ENCODE assay signal across 1 cellular context in the genomic region with DNA sequence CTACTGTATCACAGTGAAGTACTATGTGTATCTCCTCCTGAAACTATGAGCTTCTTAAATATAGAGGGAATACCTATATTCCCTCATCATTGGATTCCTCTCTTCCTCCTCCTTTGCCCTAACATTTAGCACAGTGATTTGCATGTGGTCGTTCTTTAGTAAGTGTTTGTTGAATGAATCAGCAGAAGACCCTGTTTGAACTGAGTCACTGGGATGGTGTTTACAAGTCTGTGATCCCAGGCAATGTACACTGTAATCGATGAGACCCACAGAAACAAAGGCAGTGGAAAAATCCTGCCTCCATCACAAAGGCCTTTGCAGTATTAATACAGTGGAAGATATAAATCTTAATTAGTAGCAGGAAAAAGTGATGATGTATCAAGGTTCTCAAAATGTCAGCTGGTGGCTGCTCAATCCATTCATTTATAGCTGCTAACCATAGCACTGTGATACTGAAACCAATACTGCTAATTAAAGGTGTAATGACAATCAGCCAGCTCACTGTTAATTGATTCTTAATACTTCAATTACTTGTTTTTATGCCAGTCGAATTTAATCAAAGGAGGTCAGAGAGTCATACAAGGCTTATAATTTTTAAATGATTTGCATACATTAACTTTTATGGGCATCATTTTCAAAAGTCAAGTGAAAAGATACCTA.
TF ChIP-seq lines count a peak whose summit lies in the region.

No MANE protein-coding gene starts in this region.

TF ChIP-seq in K562, 482 proteins besides CTCF, POLR2A, EP300 and RAD21 (continued from another document):
- TF ChIP-seq, protein P1, sequence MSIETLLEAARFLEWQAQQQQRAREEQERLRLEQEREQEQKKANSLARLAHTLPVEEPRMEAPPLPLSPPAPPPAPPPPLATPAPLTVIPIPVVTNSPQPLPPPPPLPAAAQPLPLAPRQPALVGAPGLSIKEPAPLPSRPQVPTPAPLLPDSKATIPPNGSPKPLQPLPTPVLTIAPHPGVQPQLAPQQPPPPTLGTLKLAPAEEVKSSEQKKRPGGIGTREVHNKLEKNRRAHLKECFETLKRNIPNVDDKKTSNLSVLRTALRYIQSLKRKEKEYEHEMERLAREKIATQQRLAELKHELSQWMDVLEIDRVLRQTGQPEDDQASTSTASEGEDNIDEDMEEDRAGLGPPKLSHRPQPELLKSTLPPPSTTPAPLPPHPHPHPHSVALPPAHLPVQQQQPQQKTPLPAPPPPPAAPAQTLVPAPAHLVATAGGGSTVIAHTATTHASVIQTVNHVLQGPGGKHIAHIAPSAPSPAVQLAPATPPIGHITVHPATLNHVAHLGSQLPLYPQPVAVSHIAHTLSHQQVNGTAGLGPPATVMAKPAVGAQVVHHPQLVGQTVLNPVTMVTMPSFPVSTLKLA (conservative IDR thresholded peaks at IDR 0.05), result 0 out of 4 replicates have a peak, but pooled peaks of 1 of the 2 experiments have one; percentile 12
- TF ChIP-seq, protein P2, sequence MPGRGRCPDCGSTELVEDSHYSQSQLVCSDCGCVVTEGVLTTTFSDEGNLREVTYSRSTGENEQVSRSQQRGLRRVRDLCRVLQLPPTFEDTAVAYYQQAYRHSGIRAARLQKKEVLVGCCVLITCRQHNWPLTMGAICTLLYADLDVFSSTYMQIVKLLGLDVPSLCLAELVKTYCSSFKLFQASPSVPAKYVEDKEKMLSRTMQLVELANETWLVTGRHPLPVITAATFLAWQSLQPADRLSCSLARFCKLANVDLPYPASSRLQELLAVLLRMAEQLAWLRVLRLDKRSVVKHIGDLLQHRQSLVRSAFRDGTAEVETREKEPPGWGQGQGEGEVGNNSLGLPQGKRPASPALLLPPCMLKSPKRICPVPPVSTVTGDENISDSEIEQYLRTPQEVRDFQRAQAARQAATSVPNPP (IDR thresholded peaks at IDR 0.05; ENCODE audit: borderline replicate concordance, insufficient read depth, insufficient read length), result no peak
- TF ChIP-seq, protein P3, sequence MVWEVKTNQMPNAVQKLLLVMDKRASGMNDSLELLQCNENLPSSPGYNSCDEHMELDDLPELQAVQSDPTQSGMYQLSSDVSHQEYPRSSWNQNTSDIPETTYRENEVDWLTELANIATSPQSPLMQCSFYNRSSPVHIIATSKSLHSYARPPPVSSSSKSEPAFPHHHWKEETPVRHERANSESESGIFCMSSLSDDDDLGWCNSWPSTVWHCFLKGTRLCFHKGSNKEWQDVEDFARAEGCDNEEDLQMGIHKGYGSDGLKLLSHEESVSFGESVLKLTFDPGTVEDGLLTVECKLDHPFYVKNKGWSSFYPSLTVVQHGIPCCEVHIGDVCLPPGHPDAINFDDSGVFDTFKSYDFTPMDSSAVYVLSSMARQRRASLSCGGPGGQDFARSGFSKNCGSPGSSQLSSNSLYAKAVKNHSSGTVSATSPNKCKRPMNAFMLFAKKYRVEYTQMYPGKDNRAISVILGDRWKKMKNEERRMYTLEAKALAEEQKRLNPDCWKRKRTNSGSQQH (CRISPR knock-in tag; IDR thresholded peaks at IDR 0.05), result no peak
- TF ChIP-seq NR4A1 (CRISPR knock-in tag; IDR thresholded peaks at IDR 0.05) (no peak), NR4A1 (tag; IDR thresholded peaks at IDR 0.05) (no peak), ZZZ3 (IDR thresholded peaks at IDR 0.05) (no peak), BMI1 (IDR thresholded peaks at IDR 0.05; ENCODE audit: low read length) (no peak), GABPB2 (CRISPR knock-in tag; conservative IDR thresholded peaks at IDR 0.05) (no peak), STAG1 (CRISPR knock-in tag; IDR thresholded peaks at IDR 0.05; ENCODE audit: borderline replicate concordance) (no peak), BHLHE40 (IDR thresholded peaks at IDR 0.05; ENCODE audit: low read length) (no peak), JUNB (CRISPR knock-in tag; conservative IDR thresholded peaks at IDR 0.05) (no peak), JUND (IDR thresholded peaks at IDR 0.05; ENCODE audit: borderline replicate concordance, low read depth, low read length) (peak; percentile 40; the same call in 1 of the 2 replicates), JUND (tag; IDR thresholded peaks at IDR 0.05; ENCODE audit: borderline replicate concordance, low read depth, low read length) (no peak; the same call in 2 of the 3 replicates), GABPA (tag; conservative IDR thresholded peaks at IDR 0.05; ENCODE audit: low read depth) (no peak), CBX1 (IDR thresholded peaks at IDR 0.05; ENCODE audit: low read depth) (no peak), HNRNPUL1 (IDR thresholded peaks at IDR 0.05; ENCODE audit: low read length) (no peak), HNRNPK (IDR thresholded peaks at IDR 0.05; ENCODE audit: low read depth, low read length, poor library complexity, severe bottlenecking) (no peak), FOXK2 (conservative IDR thresholded peaks at IDR 0.05 in 1 of 2, IDR thresholded peaks at IDR 0.05 in 1 of 2; ENCODE audit: low read depth in 2 of 2) (peak; percentile 42 to 77; a peak in 3 of 4 replicates), DPF2 (IDR thresholded peaks at IDR 0.05) (peak; percentile 61), ZNF699 (CRISPR knock-in tag; IDR thresholded peaks at IDR 0.05; ENCODE audit: insufficient replicate concordance) (no peak), CREBBP (IDR thresholded peaks at IDR 0.05; ENCODE audit: low read depth, low read length) (no peak), NFIC (IDR thresholded peaks at IDR 0.05) (no peak), RBM39 (optimal IDR thresholded peaks at IDR 0.05; ENCODE audit: low read depth, low read length) (no peak), SMARCA4 (IDR thresholded peaks at IDR 0.05) (peak; percentile 47; the same call in 1 of the 2 replicates), NR2F6 (CRISPR knock-in tag; IDR thresholded peaks at IDR 0.05) (no peak), MAFK (IDR thresholded peaks at IDR 0.05; ENCODE audit: low read length) (no peak), FOXA3 (CRISPR knock-in tag; conservative IDR thresholded peaks at IDR 0.05 in 1 of 2, IDR thresholded peaks at IDR 0.05 in 1 of 2) (no peak; a peak in 1 of 4 replicates), MED1 (CRISPR knock-in tag; IDR thresholded peaks at IDR 0.05; ENCODE audit: borderline replicate concordance) (no peak), PRPF4 (IDR thresholded peaks at IDR 0.05; ENCODE audit: insufficient read depth, low read depth, low read length, poor library complexity, severe bottlenecking) (no peak), BCOR (IDR thresholded peaks at IDR 0.05) (no peak), CBFB (CRISPR knock-in tag; IDR thresholded peaks at IDR 0.05) (no peak), ZNF75A (CRISPR knock-in tag; IDR thresholded peaks at IDR 0.05) (no peak), RNF2 (IDR thresholded peaks at IDR 0.05) (no peak)
- TF ChIP-seq, protein P4, sequence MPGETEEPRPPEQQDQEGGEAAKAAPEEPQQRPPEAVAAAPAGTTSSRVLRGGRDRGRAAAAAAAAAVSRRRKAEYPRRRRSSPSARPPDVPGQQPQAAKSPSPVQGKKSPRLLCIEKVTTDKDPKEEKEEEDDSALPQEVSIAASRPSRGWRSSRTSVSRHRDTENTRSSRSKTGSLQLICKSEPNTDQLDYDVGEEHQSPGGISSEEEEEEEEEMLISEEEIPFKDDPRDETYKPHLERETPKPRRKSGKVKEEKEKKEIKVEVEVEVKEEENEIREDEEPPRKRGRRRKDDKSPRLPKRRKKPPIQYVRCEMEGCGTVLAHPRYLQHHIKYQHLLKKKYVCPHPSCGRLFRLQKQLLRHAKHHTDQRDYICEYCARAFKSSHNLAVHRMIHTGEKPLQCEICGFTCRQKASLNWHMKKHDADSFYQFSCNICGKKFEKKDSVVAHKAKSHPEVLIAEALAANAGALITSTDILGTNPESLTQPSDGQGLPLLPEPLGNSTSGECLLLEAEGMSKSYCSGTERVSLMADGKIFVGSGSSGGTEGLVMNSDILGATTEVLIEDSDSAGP (CRISPR knock-in tag; IDR thresholded peaks at IDR 0.05), result no peak
- TF ChIP-seq, protein P5, sequence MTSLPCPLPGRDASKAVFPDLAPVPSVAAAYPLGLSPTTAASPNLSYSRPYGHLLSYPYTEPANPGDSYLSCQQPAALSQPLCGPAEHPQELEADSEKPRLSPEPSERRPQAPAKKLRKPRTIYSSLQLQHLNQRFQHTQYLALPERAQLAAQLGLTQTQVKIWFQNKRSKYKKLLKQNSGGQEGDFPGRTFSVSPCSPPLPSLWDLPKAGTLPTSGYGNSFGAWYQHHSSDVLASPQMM (CRISPR knock-in tag; IDR thresholded peaks at IDR 0.05), result no peak
- TF ChIP-seq, protein P6, sequence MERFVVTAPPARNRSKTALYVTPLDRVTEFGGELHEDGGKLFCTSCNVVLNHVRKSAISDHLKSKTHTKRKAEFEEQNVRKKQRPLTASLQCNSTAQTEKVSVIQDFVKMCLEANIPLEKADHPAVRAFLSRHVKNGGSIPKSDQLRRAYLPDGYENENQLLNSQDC (CRISPR knock-in tag; IDR thresholded peaks at IDR 0.05), result no peak
- TF ChIP-seq, protein P7, sequence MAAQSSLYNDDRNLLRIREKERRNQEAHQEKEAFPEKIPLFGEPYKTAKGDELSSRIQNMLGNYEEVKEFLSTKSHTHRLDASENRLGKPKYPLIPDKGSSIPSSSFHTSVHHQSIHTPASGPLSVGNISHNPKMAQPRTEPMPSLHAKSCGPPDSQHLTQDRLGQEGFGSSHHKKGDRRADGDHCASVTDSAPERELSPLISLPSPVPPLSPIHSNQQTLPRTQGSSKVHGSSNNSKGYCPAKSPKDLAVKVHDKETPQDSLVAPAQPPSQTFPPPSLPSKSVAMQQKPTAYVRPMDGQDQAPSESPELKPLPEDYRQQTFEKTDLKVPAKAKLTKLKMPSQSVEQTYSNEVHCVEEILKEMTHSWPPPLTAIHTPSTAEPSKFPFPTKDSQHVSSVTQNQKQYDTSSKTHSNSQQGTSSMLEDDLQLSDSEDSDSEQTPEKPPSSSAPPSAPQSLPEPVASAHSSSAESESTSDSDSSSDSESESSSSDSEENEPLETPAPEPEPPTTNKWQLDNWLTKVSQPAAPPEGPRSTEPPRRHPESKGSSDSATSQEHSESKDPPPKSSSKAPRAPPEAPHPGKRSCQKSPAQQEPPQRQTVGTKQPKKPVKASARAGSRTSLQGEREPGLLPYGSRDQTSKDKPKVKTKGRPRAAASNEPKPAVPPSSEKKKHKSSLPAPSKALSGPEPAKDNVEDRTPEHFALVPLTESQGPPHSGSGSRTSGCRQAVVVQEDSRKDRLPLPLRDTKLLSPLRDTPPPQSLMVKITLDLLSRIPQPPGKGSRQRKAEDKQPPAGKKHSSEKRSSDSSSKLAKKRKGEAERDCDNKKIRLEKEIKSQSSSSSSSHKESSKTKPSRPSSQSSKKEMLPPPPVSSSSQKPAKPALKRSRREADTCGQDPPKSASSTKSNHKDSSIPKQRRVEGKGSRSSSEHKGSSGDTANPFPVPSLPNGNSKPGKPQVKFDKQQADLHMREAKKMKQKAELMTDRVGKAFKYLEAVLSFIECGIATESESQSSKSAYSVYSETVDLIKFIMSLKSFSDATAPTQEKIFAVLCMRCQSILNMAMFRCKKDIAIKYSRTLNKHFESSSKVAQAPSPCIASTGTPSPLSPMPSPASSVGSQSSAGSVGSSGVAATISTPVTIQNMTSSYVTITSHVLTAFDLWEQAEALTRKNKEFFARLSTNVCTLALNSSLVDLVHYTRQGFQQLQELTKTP (IDR thresholded peaks at IDR 0.05; ENCODE audit: low read depth in 1 of 2, partially characterized antibody in 2 of 2), result no peak
- TF ChIP-seq, protein P8, sequence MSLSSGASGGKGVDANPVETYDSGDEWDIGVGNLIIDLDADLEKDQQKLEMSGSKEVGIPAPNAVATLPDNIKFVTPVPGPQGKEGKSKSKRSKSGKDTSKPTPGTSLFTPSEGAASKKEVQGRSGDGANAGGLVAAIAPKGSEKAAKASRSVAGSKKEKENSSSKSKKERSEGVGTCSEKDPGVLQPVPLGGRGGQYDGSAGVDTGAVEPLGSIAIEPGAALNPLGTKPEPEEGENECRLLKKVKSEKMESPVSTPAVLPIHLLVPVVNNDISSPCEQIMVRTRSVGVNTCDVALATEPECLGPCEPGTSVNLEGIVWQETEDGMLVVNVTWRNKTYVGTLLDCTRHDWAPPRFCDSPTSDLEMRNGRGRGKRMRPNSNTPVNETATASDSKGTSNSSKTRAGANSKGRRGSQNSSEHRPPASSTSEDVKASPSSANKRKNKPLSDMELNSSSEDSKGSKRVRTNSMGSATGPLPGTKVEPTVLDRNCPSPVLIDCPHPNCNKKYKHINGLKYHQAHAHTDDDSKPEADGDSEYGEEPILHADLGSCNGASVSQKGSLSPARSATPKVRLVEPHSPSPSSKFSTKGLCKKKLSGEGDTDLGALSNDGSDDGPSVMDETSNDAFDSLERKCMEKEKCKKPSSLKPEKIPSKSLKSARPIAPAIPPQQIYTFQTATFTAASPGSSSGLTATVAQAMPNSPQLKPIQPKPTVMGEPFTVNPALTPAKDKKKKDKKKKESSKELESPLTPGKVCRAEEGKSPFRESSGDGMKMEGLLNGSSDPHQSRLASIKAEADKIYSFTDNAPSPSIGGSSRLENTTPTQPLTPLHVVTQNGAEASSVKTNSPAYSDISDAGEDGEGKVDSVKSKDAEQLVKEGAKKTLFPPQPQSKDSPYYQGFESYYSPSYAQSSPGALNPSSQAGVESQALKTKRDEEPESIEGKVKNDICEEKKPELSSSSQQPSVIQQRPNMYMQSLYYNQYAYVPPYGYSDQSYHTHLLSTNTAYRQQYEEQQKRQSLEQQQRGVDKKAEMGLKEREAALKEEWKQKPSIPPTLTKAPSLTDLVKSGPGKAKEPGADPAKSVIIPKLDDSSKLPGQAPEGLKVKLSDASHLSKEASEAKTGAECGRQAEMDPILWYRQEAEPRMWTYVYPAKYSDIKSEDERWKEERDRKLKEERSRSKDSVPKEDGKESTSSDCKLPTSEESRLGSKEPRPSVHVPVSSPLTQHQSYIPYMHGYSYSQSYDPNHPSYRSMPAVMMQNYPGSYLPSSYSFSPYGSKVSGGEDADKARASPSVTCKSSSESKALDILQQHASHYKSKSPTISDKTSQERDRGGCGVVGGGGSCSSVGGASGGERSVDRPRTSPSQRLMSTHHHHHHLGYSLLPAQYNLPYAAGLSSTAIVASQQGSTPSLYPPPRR (CRISPR knock-in tag; IDR thresholded peaks at IDR 0.05; ENCODE audit: borderline replicate concordance), result no peak
